In genomic region chr18:13726972-13727331, GRCh38 we compare ENCODE assay signal across 8 cellular contexts. TPM values are rescaled to one million over a fixed set of nuclear protein-coding genes. Genes with fewer than 3 reads are reported as not detected.
DNase-seq lines count a peak whose midpoint lies in the region; ATAC-seq and TF ChIP-seq lines count a peak whose summit lies in the region.

No MANE protein-coding gene starts in this region.

- CTCF ChIA-PET in CD8-positive, alpha-beta T cell (lab: Charles Lee) = interaction anchor here (0.8 to 1.3 kb wide), 3 partner anchors 118 to 510 kb away, joined by 3 read pairs; no protein-coding TSS in a partner anchor

- DNase-seq in CD8-positive, alpha-beta T cell = peak in 6 of 7 experiments; percentile 4 to 39 (median 21)
- peak; percentile 66 for DNase-seq in HT-29 (ENCODE audit: low spot score)
- DNase-seq in epithelial cell of prostate (ENCODE audit: low read depth, low spot score) = no peak
- DNase-seq in naive B cell = no peak
- no peak for DNase-seq in NCI-H1930 (lab: John Stamatoyannopoulos, UW)

- H3K9me3 ChIP-seq in CD8-positive, alpha-beta T cell (ENCODE audit: low read length) = no peaks in the 10 kb centered on the region
- H3K9me3 ChIP-seq in thymus (ENCODE audit: control insufficient read depth) = no peaks in the 10 kb centered on the region

- peak; percentile 10 for ATAC-seq in CD8-positive, alpha-beta T cell
- ATAC-seq in GM19463 (IDR thresholded peaks at IDR 0.05; ENCODE audit: unreplicated experiment) (peak; percentile 5), naive B cell (ENCODE audit: low read depth in 2 of 2) (peak; percentile 7 to 8)
- peak; percentile 0 to 20 for ATAC-seq in activated CD4-positive, CD25-positive, alpha-beta regulatory T cell treated with anti-CD3 and anti-CD28 coated beads, Interleukin-2, amount 50 U/mL, for 24 hours

- H3K27ac Mint-ChIP-seq in CD8-positive, alpha-beta T cell = peak overlapping the region; percentile 99
- peak overlapping the region; percentile 86 to 100 (median 100) for H3K27ac Mint-ChIP-seq in naive B cell

- H3K4me3 Mint-ChIP-seq in CD8-positive, alpha-beta T cell = peak overlapping the region; percentile 80
- H3K4me3 Mint-ChIP-seq in naive B cell = peak overlapping the region; percentile 72 to 98 (median 96)

- peaks cover 25% of the 10 kb centered on the region for H3K36me3 Mint-ChIP-seq in CD8-positive, alpha-beta T cell
- peaks cover 0 to 6% of the 10 kb centered on the region in 2 donors for H3K36me3 Mint-ChIP-seq in naive B cell

- no peak for TF ChIP-seq CTCF in CD8-positive, alpha-beta T cell (IDR thresholded peaks at IDR 0.05)

- peak overlapping the region; percentile 74 for H3K4me3 ChIP-seq in CD8-positive, alpha-beta T cell (ENCODE audit: low read depth, low read length)
- H3K4me3 ChIP-seq in thymus (ENCODE audit: low read length) = peak overlapping the region; percentile 93

- H3K9me3 Mint-ChIP-seq in CD8-positive, alpha-beta T cell = no peaks in the 10 kb centered on the region
- no peaks in the 10 kb centered on the region for H3K9me3 Mint-ChIP-seq in naive B cell

- H3K27me3 Mint-ChIP-seq in CD8-positive, alpha-beta T cell (ENCODE audit: low read depth) = no peaks in the 10 kb centered on the region
- H3K27me3 Mint-ChIP-seq in naive B cell = no peaks in the 10 kb centered on the region

- H3K27me3 ChIP-seq in CD8-positive, alpha-beta T cell (ENCODE audit: insufficient read depth, low read length) = no peaks in the 10 kb centered on the region
- no peaks in the 10 kb centered on the region for H3K27me3 ChIP-seq in thymus (ENCODE audit: control insufficient read depth, insufficient read depth)

- H3K4me1 Mint-ChIP-seq in CD8-positive, alpha-beta T cell (ENCODE audit: low read depth) = peaks cover 67% of the 10 kb centered on the region
- H3K4me1 Mint-ChIP-seq in naive B cell = peaks cover 32 to 62% (median 58%) of the 10 kb centered on the region in 3 donors

- no peaks in the 10 kb centered on the region for H3K36me3 ChIP-seq in CD8-positive, alpha-beta T cell (ENCODE audit: insufficient read depth, low read length)
- H3K36me3 ChIP-seq in thymus (ENCODE audit: control insufficient read depth, insufficient read depth) = no peaks in the 10 kb centered on the region

- WGBS in thymus = under 1% methylated on average over 30 of the region's 30 CpGs

- peak overlapping the region; percentile 93 for H3K27ac ChIP-seq in CD8-positive, alpha-beta T cell (ENCODE audit: low read depth, low read length)
- peak overlapping the region; percentile 88 for H3K27ac ChIP-seq in epithelial cell of prostate
- H3K27ac ChIP-seq in thymus (ENCODE audit: low read depth) = peak overlapping the region; percentile 92

- H3K4me1 ChIP-seq in CD8-positive, alpha-beta T cell (ENCODE audit: insufficient read depth, low read length) = peaks cover 41% of the 10 kb centered on the region
- H3K4me1 ChIP-seq in thymus (ENCODE audit: control insufficient read depth, insufficient read depth, low read length) = peaks cover 7% of the 10 kb centered on the region

- intact Hi-C loops in CD8-positive, alpha-beta T cell (cut with DNase I, micrococcal nuclease) = loop anchor here (1.0 to 10.0 kb wide), 19 partner anchors 114 to 1875 kb away; partner anchors contain the start of genes AFG3L2 (in 2 of the 2), CEP76 (in 2 of the 2), CHMP1B (in 2 of the 2) and PSMG2 (in 2 of the 2)

- POLR2A ChIA-PET in CD8-positive, alpha-beta T cell (lab: Charles Lee) = interaction anchor here (0.5 to 1.4 kb wide), 7 partner anchors 9 to 589 kb away, joined by 3 to 4 read pairs (median 3); no protein-coding TSS in a partner anchor

RNA-seq across cellular contexts. Expression of gene RNMT, which starts 0.5 kb away (rescaled TPM):
- total RNA-seq in CD8-positive, alpha-beta T cell = 100 to 1,000 TPM; 159 to 160 TPM
- 9.8 and 10.0 TPM in 2 replicates for total RNA-seq in HT-29 (2014; rRNA removed; shearing (Covaris generic))
- polyA plus RNA-seq in naive B cell (ENCODE audit: low read depth in 6 of 6) = 100 to 1,000 TPM in 4 of 6 donors, 10 to 100 TPM in 2; 53.0 to 118 (median 104) TPM
- 21.6 TPM for polyA plus RNA-seq in thymus

RNA-seq across cellular contexts. Expression of gene FAM210A, which starts 0.6 kb away (rescaled TPM):
- 1 to 10 TPM; 8.3 to 9.1 TPM for total RNA-seq in CD8-positive, alpha-beta T cell
- 27.5 and 32.0 TPM in 2 replicates for total RNA-seq in HT-29 (2014; rRNA removed; shearing (Covaris generic))
- polyA plus RNA-seq in naive B cell (ENCODE audit: low read depth in 6 of 6) (10 to 100 TPM; 10.8 to 22.7 (median 17.3) TPM), thymus (7.4 TPM)

Comparison
In these comparisons a context has a peak if more than half of its experiments do, and no peak if none do; other contexts are left out.
1. DNase-seq: peak in CD8-positive, alpha-beta T cell (6 of 7) and HT-29 (single experiment); none in epithelial cell of prostate (single experiment), naive B cell (single experiment) and NCI-H1930 (0 of 2).
2. RNA of gene RNMT, which starts 0.5 kb away (total RNA-seq): 159 to 160 TPM in CD8-positive, alpha-beta T cell; 9.8 to 10.0 TPM in HT-29; every median in the first group is over 10 times any median in the second.
3. Peak in every context shown above with its lines, with median percentiles within 50 percentile points of each other: ATAC-seq and H3K27ac ChIP-seq.